ENCODE assay signal across 25 cellular contexts in the genomic region with DNA sequence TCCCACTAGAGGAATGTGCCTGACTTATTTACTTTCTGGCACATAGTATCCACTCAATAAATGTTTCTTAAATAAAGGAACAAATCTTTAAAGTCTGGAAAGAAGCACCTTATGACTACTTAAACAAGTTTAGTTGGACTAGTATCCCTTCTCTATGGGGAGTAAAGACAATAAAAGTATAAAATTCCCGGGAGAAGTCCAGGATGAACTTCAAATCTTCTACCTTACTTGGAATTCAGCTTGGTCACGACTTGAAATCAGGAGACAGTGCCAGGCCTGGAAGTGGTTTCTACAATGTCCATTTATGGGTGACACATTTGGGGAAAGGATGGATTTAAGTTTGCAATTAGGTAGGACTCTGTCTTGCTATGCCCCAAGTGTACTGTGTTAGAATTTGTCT.
"Had no signal": no experiment of that assay in that cellular context is flagged by ENCODE, and none has a peak within 500 bp of the region (broad histone marks: within the 10 kb centered on the region; RNA-seq: fewer than 3 reads in every experiment).

No MANE protein-coding gene starts in this region.

- H3K4me3 ChIP-seq: dorsolateral prefrontal cortex, heart left ventricle, left lung, mucosa of descending colon, pancreas, right lobe of liver, stomach, thoracic aorta, tibial nerve, upper lobe of right lung, uterus had no signal

- H3K36me3 ChIP-seq: left lung, upper lobe of right lung, uterus had no signal

- DNase-seq: caudate nucleus; cerebellar nuclear complex; dorsolateral prefrontal cortex; effector CD4-positive, alpha-beta T cell; foreskin keratinocyte; heart left ventricle; hippocampal formation; left cardiac atrium; left lung; mesenchymal stem cell; mucosa of descending colon; natural killer cell; occipital lobe; pancreas; right lobe of liver; stimulated activated CD4-positive, alpha-beta T cell treated with anti-CD3 and anti-CD28 coated beads, Interleukin-2, amount 100 ng/mL, for 24 hours; stimulated activated CD4-positive, alpha-beta T cell treated with anti-CD3 and anti-CD28 coated beads, Interleukin-4, amount 100 ng/mL, for 24 hours; stimulated activated naive CD4-positive, alpha-beta T cell treated with Interleukin-2 at 50 U/mL for 16 hours; stomach; substantia nigra; upper lobe of right lung; uterus had no signal

- H3K4me1 ChIP-seq: left lung had no signal

- H3K27me3 ChIP-seq: dorsolateral prefrontal cortex, foreskin keratinocyte, heart left ventricle, left lung, pancreas, right lobe of liver, stomach, tibial nerve, upper lobe of right lung, uterus had no signal

- H3K9me3 ChIP-seq: heart left ventricle, left lung, mucosa of descending colon, pancreas, right lobe of liver, stomach, thoracic aorta, tibial nerve, upper lobe of right lung, uterus had no signal

- H3K27ac ChIP-seq: dorsolateral prefrontal cortex, foreskin keratinocyte, left lung, pancreas, right lobe of liver, tibial nerve, upper lobe of right lung had no signal

- ATAC-seq: foreskin keratinocyte; heart left ventricle; left cardiac atrium; left lung; mucosa of descending colon; natural killer cell; pancreas; right lobe of liver; stimulated activated effector memory CD8-positive, alpha-beta T cell treated with anti-CD3 and anti-CD28 coated beads, Interleukin-12 subunit alpha, Interleukin-12 subunit beta, amount 100 ng/mL, for 72 hours; upper lobe of right lung had no signal
